In the genomic region with DNA sequence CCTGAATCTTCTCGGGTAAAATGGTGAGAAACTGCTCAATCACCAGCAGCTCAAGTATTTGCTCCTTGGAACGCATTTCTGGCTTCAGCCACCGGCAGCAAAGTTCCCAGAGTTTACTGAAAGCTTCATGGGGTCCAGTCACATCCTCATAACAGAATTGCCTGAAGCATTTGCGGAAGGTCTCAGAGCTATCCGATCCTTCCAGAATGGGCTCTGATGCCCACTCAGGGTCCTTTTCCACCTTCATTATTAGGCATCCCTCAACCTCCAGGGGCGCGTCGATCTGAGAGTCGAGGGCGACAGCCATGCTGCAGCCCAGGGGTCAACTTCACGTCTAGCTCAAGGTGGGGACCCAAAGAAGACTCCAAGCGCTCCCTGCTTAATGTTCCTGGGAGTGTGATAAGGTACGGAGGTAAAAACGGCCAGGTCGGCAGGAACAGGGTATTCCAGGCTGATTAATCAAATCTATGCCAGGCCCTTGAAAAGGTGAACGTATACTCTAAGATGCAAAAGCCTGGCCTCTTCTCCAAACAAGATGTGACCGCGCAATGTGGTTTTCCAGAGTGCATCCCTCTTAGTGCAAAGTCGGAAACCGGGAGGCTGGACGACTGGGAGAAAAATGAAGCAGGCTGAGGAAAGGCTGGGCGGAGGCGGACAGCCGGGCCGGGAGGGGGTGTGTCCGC, we compare ENCODE assay signal across 8 cellular contexts. TPM values are rescaled to one million over a fixed set of nuclear protein-coding genes. Genes with fewer than 3 reads are reported as not detected.
DNase-seq lines count a peak whose midpoint lies in the region; TF ChIP-seq lines count a peak whose summit lies in the region.

No MANE protein-coding gene starts in this region.

- 0 to 1% methylated on average over 26 of the region's 26 CpGs for WGBS in lower leg skin, 2 donors
- 0 to 3% methylated on average over 21 to 23 of the region's 26 CpGs for WGBS in thyroid gland, 2 donors

- no peaks in the 10 kb centered on the region for H3K9me3 ChIP-seq in thyroid gland

- DNase-seq in DMS 273 (lab: John Stamatoyannopoulos, UW; ENCODE audit: unreplicated experiment): peak; percentile 58
- no peak for DNase-seq in DMS 273 treated with DMSO at 0.1 percent for 48 hours (lab: John Stamatoyannopoulos, UW)
- DNase-seq in H7: peak; percentile 44
- DNase-seq in NCI-H524 (lab: John Stamatoyannopoulos, UW): peak; percentile 25 to 58
- DNase-seq in MCF 10A (ENCODE audit: unreplicated experiment): no peak
- peak in 1 of 2 donors; percentile 15 for DNase-seq in lower leg skin (ENCODE audit: low spot score in 2 of 2)
- peak; percentile 18 to 22 for DNase-seq in thyroid gland
- DNase-seq in COR-L47 (lab: John Stamatoyannopoulos, UW): no peak

- peak overlapping the region; percentile 99 for H3K27ac Mint-ChIP-seq in MCF 10A (ENCODE audit: low read depth, unreplicated experiment)

- peaks cover 4% of the 10 kb centered on the region for H3K36me3 ChIP-seq in H7 (replicated peaks; ENCODE audit: control insufficient read depth, insufficient read depth, low read length)
- H3K36me3 ChIP-seq in thyroid gland: peaks cover 15 to 17% of the 10 kb centered on the region in 2 donors

- intact Hi-C loops in MCF 10A (cut with micrococcal nuclease) (no loop called here), lower leg skin (cut with DNase I; ENCODE audit: low total_unique reads) (no loop called here), thyroid gland (cut with DNase I) (no loop called here)

- TF ChIP-seq CTCF in MCF 10A (IDR thresholded peaks at IDR 0.05; ENCODE audit: unreplicated experiment) (no peak), lower leg skin (IDR thresholded peaks at IDR 0.05) (no peak), thyroid gland (IDR thresholded peaks at IDR 0.05) (no peak)

- H3K27me3 ChIP-seq in H7 (ENCODE audit: control insufficient read depth, insufficient read depth, low read length) (no peaks in the 10 kb centered on the region), thyroid gland (no peaks in the 10 kb centered on the region)

- POLR2A ChIA-PET in MCF 10A (lab: Yijun Ruan, JAX): interaction anchor here (0.6 to 1.5 kb wide), 6 partner anchors 9 to 1757 kb away, joined by 3 to 7 read pairs (median 4); a partner anchor contains a TSS

- TF ChIP-seq POLR2A in lower leg skin (IDR thresholded peaks at IDR 0.05) (no peak), thyroid gland (IDR thresholded peaks at IDR 0.05) (no peak)

- CTCF ChIA-PET in MCF 10A (lab: Yijun Ruan, JAX): interaction anchor here (0.6 to 1.1 kb wide), 7 partner anchors 9 to 277 kb away, joined by 3 to 7 read pairs (median 3); no protein-coding TSS in a partner anchor

- peaks cover 30% of the 10 kb centered on the region for H3K4me1 Mint-ChIP-seq in MCF 10A (ENCODE audit: insufficient read depth, unreplicated experiment)

- H3K4me3 ChIP-seq in H7 (ENCODE audit: insufficient read depth, low read depth, low read length) (peak overlapping the region; percentile 83), lower leg skin (ENCODE audit: low read depth, poor library complexity, severe bottlenecking) (peak overlapping the region; percentile 67), thyroid gland (replicated peaks in 1 of 3) (peak overlapping the region; percentile 41 to 86 (median 79))

- H3K27ac ChIP-seq in thyroid gland: peak overlapping the region; percentile 92 to 99 (median 95)

- H3K36me3 Mint-ChIP-seq in MCF 10A (ENCODE audit: insufficient read depth, unreplicated experiment): peaks cover 34% of the 10 kb centered on the region

- no peaks in the 10 kb centered on the region for H3K9me3 Mint-ChIP-seq in MCF 10A (ENCODE audit: unreplicated experiment)

- peak overlapping the region; percentile 91 for H3K4me3 Mint-ChIP-seq in MCF 10A (ENCODE audit: unreplicated experiment)

- BruUV-seq in MCF 10A (replicated peaks; lab: Mats Ljungman, UMichigan): TSS peak; percentile 69

- H3K4me1 ChIP-seq in thyroid gland: peaks cover 26 to 33% of the 10 kb centered on the region in 2 donors

- no peaks in the 10 kb centered on the region for H3K27me3 Mint-ChIP-seq in MCF 10A (ENCODE audit: insufficient read depth, unreplicated experiment)

RNA-seq across cellular contexts. Expression of a gene that starts 0.7 kb away (rescaled TPM):
- 6.7 and 9.1 TPM in 2 replicates for total RNA-seq in H7 (2014; rRNA removed; shearing (Covaris generic))
- total RNA-seq in MCF 10A (2022) (6.6 and 7.8 TPM in 2 replicates), lower leg skin (1 to 10 TPM in 3 of 4 donors, under 1 TPM in 1; 0.76 to 2.4 (median 1.6) TPM), thyroid gland (10 to 100 TPM in 1 of 4 donors, 1 to 10 TPM in 3; 5.8 to 11.1 (median 6.9) TPM)

RNA-seq across cellular contexts. Expression of a gene that starts 40.2 kb away (rescaled TPM):
- total RNA-seq in H7 (2014; rRNA removed; shearing (Covaris generic)): not detected in 2 replicates
- total RNA-seq in MCF 10A (2022): not detected in 2 replicates
- not detected for total RNA-seq in lower leg skin
- not detected for total RNA-seq in thyroid gland

Comparison
In these comparisons a context has a peak if more than half of its experiments do, and no peak if none do; other contexts are left out.
1. DNase-seq: peak in DMS 273 (single experiment), H7 (single experiment), NCI-H524 (2 of 2) and thyroid gland (2 of 2); none in DMS 273 treated with DMSO at 0.1 percent for 48 hours (single experiment), MCF 10A (single experiment) and COR-L47 (single experiment).
2. Peak in every context shown above with its lines, with median percentiles within 50 percentile points of each other: H3K4me3 ChIP-seq.